ENCODE assay signal across 9 cellular contexts in the genomic region with DNA sequence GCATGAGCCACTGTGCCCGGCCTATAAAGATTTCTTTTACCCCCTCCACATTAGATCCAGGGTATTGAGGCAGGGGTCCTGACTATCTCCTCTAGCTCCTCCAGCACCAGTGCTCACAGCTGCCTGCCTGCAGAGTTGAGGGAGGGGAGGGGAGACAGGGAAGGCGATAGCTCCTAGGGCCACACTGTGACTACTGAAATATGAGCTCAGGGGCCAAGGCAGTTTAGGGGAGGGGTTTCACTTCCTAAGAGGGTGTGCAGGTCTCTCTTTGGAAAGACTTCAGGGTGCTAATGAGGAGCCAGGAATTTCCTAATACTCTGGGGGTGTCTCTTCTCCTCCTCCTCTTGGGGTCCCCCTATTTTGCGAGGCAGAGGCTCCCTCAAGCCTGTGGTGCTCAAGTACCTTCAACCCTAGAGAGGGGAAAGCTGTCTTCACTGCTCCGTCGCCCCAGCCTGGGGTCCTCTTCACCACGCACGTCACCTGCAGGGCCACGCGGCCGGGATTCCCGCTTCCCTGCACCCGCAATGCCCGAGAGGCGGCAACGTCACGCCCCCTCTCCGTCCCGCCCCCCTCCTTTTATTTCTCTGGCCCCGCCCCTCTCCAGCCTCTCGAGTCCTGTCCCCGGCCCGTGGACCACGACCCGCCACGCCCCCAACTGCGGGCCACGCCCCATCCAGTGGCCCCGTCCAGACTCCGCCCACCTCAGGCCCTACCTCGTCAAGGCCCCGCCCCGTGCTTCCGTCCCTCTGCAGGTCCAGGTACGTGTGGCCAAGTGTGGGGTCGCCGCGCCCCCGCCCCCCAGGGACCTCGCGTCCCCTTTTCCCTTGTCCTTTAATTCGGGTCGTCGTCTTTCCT.
DNase-seq lines count a peak whose midpoint lies in the region; ATAC-seq lines count a peak whose summit lies in the region.
"Had no signal": no experiment of that assay in that cellular context is flagged by ENCODE, and none has a peak within 500 bp of the region (broad histone marks: within the 10 kb centered on the region; RNA-seq: fewer than 3 reads in every experiment).

No MANE protein-coding gene starts in this region.

- no peaks in the 10 kb centered on the region for H3K4me1 Mint-ChIP-seq in activated T-cell treated with anti-CD3 and anti-CD28 coated beads, Interleukin-2, amount 50 U/mL, for 72 hours (ENCODE audit: low read depth)

- DNase-seq in DMS53 (lab: John Stamatoyannopoulos, UW) (peak; percentile 27), DMS53 treated with DMSO at 0.1 percent for 48 hours (lab: John Stamatoyannopoulos, UW; ENCODE audit: unreplicated experiment) (no peak), T-helper 2 cell (no peak)
- DNase-seq in activated T-cell treated with anti-CD3 and anti-CD28 coated beads, Interleukin-2, amount 50 U/mL, for 72 hours, result peak; percentile 19 to 32
- peak; percentile 7 for DNase-seq in stimulated activated CD8-positive, alpha-beta memory T cell treated with anti-CD3 and anti-CD28 coated beads, Interleukin-7, amount 100 ng/mL, for 24 hours (ENCODE audit: low read depth)

- peaks cover 18% of the 10 kb centered on the region for H3K27me3 Mint-ChIP-seq in activated T-cell treated with anti-CD3 and anti-CD28 coated beads, Interleukin-2, amount 50 U/mL, for 72 hours (ENCODE audit: low read depth)

- ATAC-seq in activated T-cell treated with anti-CD3 and anti-CD28 coated beads, Interleukin-2, amount 50 U/mL, for 72 hours (replicated peaks in 1 of 2), result peak in 1 of 2 donors; percentile 47
- no peak for ATAC-seq in GM21723 (IDR thresholded peaks at IDR 0.05; ENCODE audit: unreplicated experiment)
- no peak for ATAC-seq in GM21390 (IDR thresholded peaks at IDR 0.05; ENCODE audit: unreplicated experiment)

- H3K9ac ChIP-seq in iPS-20b (ENCODE audit: low read depth, low read length), result peak overlapping the region; percentile 7; the same call in 1 of the 2 replicates

- no peaks in the 10 kb centered on the region for H3K9me3 Mint-ChIP-seq in activated T-cell treated with anti-CD3 and anti-CD28 coated beads, Interleukin-2, amount 50 U/mL, for 72 hours

- no peak overlapping the region for H3K27ac Mint-ChIP-seq in activated T-cell treated with anti-CD3 and anti-CD28 coated beads, Interleukin-2, amount 50 U/mL, for 72 hours

- H3K4me3 ChIP-seq in iPS-20b (ENCODE audit: low read length), result peak overlapping the region; percentile 58; the same call in 1 of the 2 replicates

- no peaks in the 10 kb centered on the region for H3K36me3 ChIP-seq in iPS-20b (ENCODE audit: insufficient read depth, low read depth, low read length)

- peaks cover 3% of the 10 kb centered on the region; the same call in 1 of the 2 replicates for H3K4me1 ChIP-seq in iPS-20b (ENCODE audit: insufficient read depth, low read length)

- peak overlapping the region; percentile 23 to 65 for H3K4me3 Mint-ChIP-seq in activated T-cell treated with anti-CD3 and anti-CD28 coated beads, Interleukin-2, amount 50 U/mL, for 72 hours

- H3K36me3 Mint-ChIP-seq in activated T-cell treated with anti-CD3 and anti-CD28 coated beads, Interleukin-2, amount 50 U/mL, for 72 hours (ENCODE audit: insufficient read depth in 2 of 2), result no peaks in the 10 kb centered on the region

- peaks cover 9% of the 10 kb centered on the region; the same call in 1 of the 2 replicates for H3K27me3 ChIP-seq in iPS-20b (ENCODE audit: insufficient read depth, low read length)

- no peak overlapping the region for H3K27ac ChIP-seq in iPS-20b (ENCODE audit: low read length)
- H3K27ac ChIP-seq: 22Rv1 had no signal

- no peaks in the 10 kb centered on the region for H3K9me3 ChIP-seq in iPS-20b (ENCODE audit: insufficient read depth, low read depth, low read length)

Comparison
In these comparisons a context has a peak if more than half of its experiments do, and no peak if none do; other contexts are left out.
1. DNase-seq: peak in DMS53 (single experiment), activated T-cell treated with anti-CD3 and anti-CD28 coated beads, Interleukin-2, amount 50 U/mL, for 72 hours (2 of 2) and stimulated activated CD8-positive, alpha-beta memory T cell treated with anti-CD3 and anti-CD28 coated beads, Interleukin-7, amount 100 ng/mL, for 24 hours (single experiment); none in DMS53 treated with DMSO at 0.1 percent for 48 hours (single experiment) and T-helper 2 cell (0 of 5).